In genomic region chr20:47578543-47578942, GRCh38 we compare ENCODE assay signal across 19 cellular contexts.
DNase-seq lines count a peak whose midpoint lies in the region; ATAC-seq and TF ChIP-seq lines count a peak whose summit lies in the region.
"Had no signal": no experiment of that assay in that cellular context is flagged by ENCODE, and none has a peak within 500 bp of the region (broad histone marks: within the 10 kb centered on the region; RNA-seq: fewer than 3 reads in every experiment).

No MANE protein-coding gene starts in this region.

- peak overlapping the region; percentile 29 for H3K27ac Mint-ChIP-seq in activated CD4-positive, alpha-beta memory T cell treated with anti-CD3 and anti-CD28 coated beads for 36 hours
- H3K27ac Mint-ChIP-seq in activated CD4-positive, alpha-beta memory T cell treated with anti-CD3 and anti-CD28 coated beads, Interleukin-2, amount 10 ng/mL, durations not matched to agents 7 days and 5 days = no peak overlapping the region

- H3K27me3 Mint-ChIP-seq in activated CD4-positive, alpha-beta memory T cell treated with anti-CD3 and anti-CD28 coated beads for 36 hours = no peaks in the 10 kb centered on the region
- H3K27me3 Mint-ChIP-seq in activated CD4-positive, alpha-beta memory T cell treated with anti-CD3 and anti-CD28 coated beads, Interleukin-2, amount 10 ng/mL, durations not matched to agents 7 days and 5 days = no peaks in the 10 kb centered on the region
- H3K27me3 Mint-ChIP-seq: CD4-positive, alpha-beta memory T cell; T-cell had no signal

- no peak overlapping the region for H3K4me3 Mint-ChIP-seq in activated CD4-positive, alpha-beta memory T cell treated with anti-CD3 and anti-CD28 coated beads for 36 hours
- H3K4me3 Mint-ChIP-seq in activated CD4-positive, alpha-beta memory T cell treated with anti-CD3 and anti-CD28 coated beads, Interleukin-2, amount 10 ng/mL, durations not matched to agents 7 days and 5 days = no peak overlapping the region
- H3K4me3 Mint-ChIP-seq: natural killer cell, T-cell had no signal

- no peaks in the 10 kb centered on the region for H3K9me3 Mint-ChIP-seq in activated CD4-positive, alpha-beta memory T cell treated with anti-CD3 and anti-CD28 coated beads for 36 hours
- no peaks in the 10 kb centered on the region for H3K9me3 Mint-ChIP-seq in activated CD4-positive, alpha-beta memory T cell treated with anti-CD3 and anti-CD28 coated beads, Interleukin-2, amount 10 ng/mL, durations not matched to agents 7 days and 5 days
- H3K9me3 Mint-ChIP-seq: CD4-positive, alpha-beta memory T cell; natural killer cell; T-cell had no signal

- DNase-seq in activated CD4-positive, alpha-beta memory T cell treated with anti-CD3 and anti-CD28 coated beads for 36 hours = no peak
- no peak for DNase-seq in activated CD4-positive, alpha-beta memory T cell treated with anti-CD3 and anti-CD28 coated beads, Interleukin-2, amount 10 ng/mL, durations not matched to agents 7 days and 5 days
- DNase-seq in NCI-H69 (lab: John Stamatoyannopoulos, UW) (peak; percentile 20), fibroblast of mammary gland (ENCODE audit: low read depth) (peak; percentile 19), pons (ENCODE audit: low spot score) (peak; percentile 38), HT-29 (ENCODE audit: low spot score) (no peak), KG1 (lab: John Stamatoyannopoulos, UW) (no peak)
- DNase-seq: activated naive CD4-positive, alpha-beta T cell treated with Interleukin-2 at 50 U/mL for 16 hours; CD4-positive, alpha-beta memory T cell; IMR-90; left colon; natural killer cell; NCI-H1105 treated with DMSO at 0.1 percent for 48 hours; NCI-H82; RPMI8226; stimulated activated CD4-positive, alpha-beta T cell treated with anti-CD3 and anti-CD28 coated beads, Interleukin-15, amount 100 ng/mL, for 24 hours; T-cell had no signal

- peaks cover 66% of the 10 kb centered on the region for H3K4me1 Mint-ChIP-seq in activated CD4-positive, alpha-beta memory T cell treated with anti-CD3 and anti-CD28 coated beads for 36 hours (ENCODE audit: low read depth)
- H3K4me1 Mint-ChIP-seq in activated CD4-positive, alpha-beta memory T cell treated with anti-CD3 and anti-CD28 coated beads, Interleukin-2, amount 10 ng/mL, durations not matched to agents 7 days and 5 days = peaks cover 64% of the 10 kb centered on the region

- ATAC-seq in HG03095 (IDR thresholded peaks at IDR 0.05; ENCODE audit: unreplicated experiment) = no peak
- ATAC-seq: left colon, natural killer cell, T-cell had no signal

- intact Hi-C loops in activated CD4-positive, alpha-beta memory T cell treated with anti-CD3 and anti-CD28 coated beads for 36 hours (cut with micrococcal nuclease) = loop anchor here (5.0 kb wide), 1 partner anchor 36 kb away; no protein-coding TSS in a partner anchor

- H3K4me3 ChIP-seq in fibroblast of mammary gland (ENCODE audit: control insufficient read depth, low read depth, low read length) = no peak overlapping the region
- H3K4me3 ChIP-seq: vagina had no signal

- TF ChIP-seq CTCF in fibroblast of mammary gland (conservative IDR thresholded peaks at IDR 0.05; ENCODE audit: control insufficient read depth, insufficient read depth, low read depth, low read length) = no peak

- CTCF ChIA-PET in activated CD4-positive, alpha-beta memory T cell treated with anti-CD3 and anti-CD28 coated beads for 36 hours (lab: Charles Lee) = interaction anchor here (1.3 kb wide), 2 partner anchors 30 to 305 kb away, joined by 3 read pairs; no protein-coding TSS in a partner anchor
- CTCF ChIA-PET in activated CD4-positive, alpha-beta memory T cell treated with anti-CD3 and anti-CD28 coated beads, Interleukin-2, amount 10 ng/mL, durations not matched to agents 7 days and 5 days (lab: Charles Lee) = interaction anchor here (1.0 to 1.7 kb wide), 2 partner anchors 9 to 42 kb away, joined by 3 to 4 read pairs; no protein-coding TSS in a partner anchor

- POLR2A ChIA-PET in activated CD4-positive, alpha-beta memory T cell treated with anti-CD3 and anti-CD28 coated beads for 36 hours (lab: Charles Lee) = interaction anchor here (1.4 kb wide), 1 partner anchor 9 kb away, joined by 4 read pairs; no protein-coding TSS in a partner anchor
- POLR2A ChIA-PET in activated CD4-positive, alpha-beta memory T cell treated with anti-CD3 and anti-CD28 coated beads, Interleukin-2, amount 10 ng/mL, durations not matched to agents 7 days and 5 days (lab: Charles Lee) = interaction anchor here (1.4 to 2.6 kb wide), 3 partner anchors 12 to 77 kb away, joined by 3 to 11 read pairs (median 7); partner anchors contain the start of gene NCOA3

- peaks cover 9% of the 10 kb centered on the region for H3K36me3 Mint-ChIP-seq in activated CD4-positive, alpha-beta memory T cell treated with anti-CD3 and anti-CD28 coated beads for 36 hours
- H3K36me3 Mint-ChIP-seq in activated CD4-positive, alpha-beta memory T cell treated with anti-CD3 and anti-CD28 coated beads, Interleukin-2, amount 10 ng/mL, durations not matched to agents 7 days and 5 days (ENCODE audit: low read depth) = peaks cover 33% of the 10 kb centered on the region
- H3K36me3 Mint-ChIP-seq: natural killer cell had no signal

Comparison
In these comparisons a context has a peak if more than half of its experiments do, and no peak if none do; other contexts are left out.
1. DNase-seq: peak in NCI-H69 (single experiment), fibroblast of mammary gland (single experiment) and pons (single experiment); none in activated CD4-positive, alpha-beta memory T cell treated with anti-CD3 and anti-CD28 coated beads for 36 hours (single experiment), activated CD4-positive, alpha-beta memory T cell treated with anti-CD3 and anti-CD28 coated beads, Interleukin-2, amount 10 ng/mL, durations not matched to agents 7 days and 5 days (single experiment), HT-29 (single experiment) and KG1 (single experiment).